Comparison of ENCODE assay signal across 8 cellular contexts in genomic region chr4:76791479-76791878, GRCh38.
"Had no signal": no experiment of that assay in that cellular context is flagged by ENCODE, and none has a peak within 500 bp of the region (broad histone marks: within the 10 kb centered on the region; RNA-seq: fewer than 3 reads in every experiment).

No MANE protein-coding gene starts in this region.

- DNase-seq: GM23248, H9, HCEC 1CT, KBM-7 had no signal

- H3K4me3 ChIP-seq: GM23248 had no signal

- H2AFZ ChIP-seq: GM23248 had no signal

- H3K4me2 ChIP-seq: KMS-11 had no signal

- H3K9ac ChIP-seq: GM23248, KMS-11 had no signal

- FAIRE-seq: H1, H54, HTR-8/SVneo had no signal

- H3K27ac ChIP-seq: GM23248, KMS-11 had no signal
